1 cellular context compared by ENCODE assay signal in the genomic region with DNA sequence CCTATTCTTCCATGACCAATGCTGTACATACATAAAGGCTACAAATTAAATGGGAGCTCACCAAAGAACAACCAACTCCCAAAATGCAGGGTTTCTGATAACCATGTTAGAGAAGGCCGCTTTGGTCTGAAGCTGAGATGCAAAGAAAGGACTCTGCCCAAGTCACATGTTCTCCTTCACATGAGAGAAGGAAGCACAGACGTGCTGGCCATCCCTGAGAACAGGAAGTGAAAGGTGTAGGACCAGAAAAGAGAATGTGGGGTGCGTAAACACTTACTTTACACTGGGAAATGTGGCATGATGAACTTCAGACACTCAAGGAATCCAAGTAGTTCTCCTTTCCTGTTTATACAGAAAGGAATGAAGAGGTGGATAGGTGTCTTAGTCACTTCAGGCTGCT.
TF ChIP-seq lines count a peak whose summit lies in the region.

No MANE protein-coding gene starts in this region.

TF ChIP-seq in K562, 482 proteins besides CTCF, POLR2A, EP300 and RAD21 (continued from another document):
- TF ChIP-seq, protein P1, sequence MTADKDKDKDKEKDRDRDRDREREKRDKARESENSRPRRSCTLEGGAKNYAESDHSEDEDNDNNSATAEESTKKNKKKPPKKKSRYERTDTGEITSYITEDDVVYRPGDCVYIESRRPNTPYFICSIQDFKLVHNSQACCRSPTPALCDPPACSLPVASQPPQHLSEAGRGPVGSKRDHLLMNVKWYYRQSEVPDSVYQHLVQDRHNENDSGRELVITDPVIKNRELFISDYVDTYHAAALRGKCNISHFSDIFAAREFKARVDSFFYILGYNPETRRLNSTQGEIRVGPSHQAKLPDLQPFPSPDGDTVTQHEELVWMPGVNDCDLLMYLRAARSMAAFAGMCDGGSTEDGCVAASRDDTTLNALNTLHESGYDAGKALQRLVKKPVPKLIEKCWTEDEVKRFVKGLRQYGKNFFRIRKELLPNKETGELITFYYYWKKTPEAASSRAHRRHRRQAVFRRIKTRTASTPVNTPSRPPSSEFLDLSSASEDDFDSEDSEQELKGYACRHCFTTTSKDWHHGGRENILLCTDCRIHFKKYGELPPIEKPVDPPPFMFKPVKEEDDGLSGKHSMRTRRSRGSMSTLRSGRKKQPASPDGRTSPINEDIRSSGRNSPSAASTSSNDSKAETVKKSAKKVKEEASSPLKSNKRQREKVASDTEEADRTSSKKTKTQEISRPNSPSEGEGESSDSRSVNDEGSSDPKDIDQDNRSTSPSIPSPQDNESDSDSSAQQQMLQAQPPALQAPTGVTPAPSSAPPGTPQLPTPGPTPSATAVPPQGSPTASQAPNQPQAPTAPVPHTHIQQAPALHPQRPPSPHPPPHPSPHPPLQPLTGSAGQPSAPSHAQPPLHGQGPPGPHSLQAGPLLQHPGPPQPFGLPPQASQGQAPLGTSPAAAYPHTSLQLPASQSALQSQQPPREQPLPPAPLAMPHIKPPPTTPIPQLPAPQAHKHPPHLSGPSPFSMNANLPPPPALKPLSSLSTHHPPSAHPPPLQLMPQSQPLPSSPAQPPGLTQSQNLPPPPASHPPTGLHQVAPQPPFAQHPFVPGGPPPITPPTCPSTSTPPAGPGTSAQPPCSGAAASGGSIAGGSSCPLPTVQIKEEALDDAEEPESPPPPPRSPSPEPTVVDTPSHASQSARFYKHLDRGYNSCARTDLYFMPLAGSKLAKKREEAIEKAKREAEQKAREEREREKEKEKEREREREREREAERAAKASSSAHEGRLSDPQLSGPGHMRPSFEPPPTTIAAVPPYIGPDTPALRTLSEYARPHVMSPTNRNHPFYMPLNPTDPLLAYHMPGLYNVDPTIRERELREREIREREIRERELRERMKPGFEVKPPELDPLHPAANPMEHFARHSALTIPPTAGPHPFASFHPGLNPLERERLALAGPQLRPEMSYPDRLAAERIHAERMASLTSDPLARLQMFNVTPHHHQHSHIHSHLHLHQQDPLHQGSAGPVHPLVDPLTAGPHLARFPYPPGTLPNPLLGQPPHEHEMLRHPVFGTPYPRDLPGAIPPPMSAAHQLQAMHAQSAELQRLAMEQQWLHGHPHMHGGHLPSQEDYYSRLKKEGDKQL (CRISPR knock-in tag; IDR thresholded peaks at IDR 0.05; ENCODE audit: borderline replicate concordance) = no peak
- no peak for TF ChIP-seq ETV1 (tag; conservative IDR thresholded peaks at IDR 0.05; ENCODE audit: low read depth)
- TF ChIP-seq BRD9 (IDR thresholded peaks at IDR 0.05; ENCODE audit: low read depth, partially characterized antibody) = no peak
- TF ChIP-seq STAG1 (CRISPR knock-in tag; IDR thresholded peaks at IDR 0.05; ENCODE audit: borderline replicate concordance) = no peak
- TF ChIP-seq TSC22D4 (tag; IDR thresholded peaks at IDR 0.05) = no peak
- TF ChIP-seq, protein P2, sequence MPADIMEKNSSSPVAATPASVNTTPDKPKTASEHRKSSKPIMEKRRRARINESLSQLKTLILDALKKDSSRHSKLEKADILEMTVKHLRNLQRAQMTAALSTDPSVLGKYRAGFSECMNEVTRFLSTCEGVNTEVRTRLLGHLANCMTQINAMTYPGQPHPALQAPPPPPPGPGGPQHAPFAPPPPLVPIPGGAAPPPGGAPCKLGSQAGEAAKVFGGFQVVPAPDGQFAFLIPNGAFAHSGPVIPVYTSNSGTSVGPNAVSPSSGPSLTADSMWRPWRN (IDR thresholded peaks at IDR 0.05; ENCODE audit: low read depth) = no peak
- no peak for TF ChIP-seq NFYB (IDR thresholded peaks at IDR 0.05; ENCODE audit: extremely low read depth, insufficient read length)
